Comparison of ENCODE assay signal across 8 cellular contexts in the genomic region with DNA sequence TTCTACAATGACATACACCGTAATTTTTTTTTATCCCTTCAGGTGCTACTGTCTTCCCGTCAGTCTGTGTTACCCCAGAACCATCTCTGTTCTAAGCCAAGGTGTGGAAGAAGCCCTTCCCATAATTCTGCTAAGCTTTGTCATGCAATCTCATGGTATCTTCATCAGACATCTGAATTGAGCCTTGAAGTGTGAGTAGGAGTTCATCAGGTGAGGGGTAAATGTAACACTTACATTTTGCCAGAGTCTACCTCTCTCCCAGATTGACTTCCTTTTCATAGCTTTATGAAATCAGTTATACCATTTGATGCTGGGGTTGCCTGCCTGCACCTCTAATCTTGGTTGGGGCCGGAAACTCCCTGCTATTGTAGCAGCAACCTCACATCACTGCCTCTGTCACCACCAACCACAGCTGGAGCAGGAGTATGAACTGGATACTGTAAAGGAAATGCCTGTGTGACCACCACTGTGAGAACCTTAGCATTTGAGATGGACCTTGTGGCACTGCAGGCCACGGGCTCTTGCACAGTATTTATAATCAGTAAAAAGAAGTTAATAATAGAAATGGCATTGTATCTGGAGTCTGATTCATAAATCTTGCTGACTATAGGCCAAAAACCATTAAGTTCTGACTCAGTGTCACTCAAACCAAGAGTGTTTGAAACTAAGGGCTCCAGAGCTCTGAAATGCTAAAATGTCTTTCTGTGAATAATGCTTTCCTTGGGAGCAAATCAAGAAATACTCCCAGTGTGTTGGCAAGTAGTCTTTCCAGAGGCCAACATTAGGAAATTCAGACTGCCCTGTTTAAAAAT. TPM values are rescaled to one million over a fixed set of nuclear protein-coding genes. Genes with fewer than 3 reads are reported as not detected.
A peak's percentile ranks its signal among the peaks of the same experiment; 100 is the strongest.
DNase-seq lines count a peak whose midpoint lies in the region; ATAC-seq, FAIRE-seq and TF ChIP-seq lines count a peak whose summit lies in the region.

No MANE protein-coding gene starts in this region.

- no peak overlapping the region for H3K27ac Mint-ChIP-seq in activated naive CD4-positive, alpha-beta T cell treated with anti-CD3 and anti-CD28 coated beads, Interleukin-2, amount 50 U/mL, for 72 hours

- no peak for FAIRE-seq in urothelium cell line (lab: Jason Lieb, UNC)

- H3K4me2 ChIP-seq in osteoblast (ENCODE audit: insufficient read depth, low read length) = peak overlapping the region; percentile 43

- H4K20me1 ChIP-seq in osteoblast (ENCODE audit: insufficient read depth, low read length) = no peaks in the 10 kb centered on the region

- H3K36me3 Mint-ChIP-seq in activated naive CD4-positive, alpha-beta T cell treated with anti-CD3 and anti-CD28 coated beads, Interleukin-2, amount 50 U/mL, for 72 hours = no peaks in the 10 kb centered on the region

- H3K27ac ChIP-seq in osteoblast (ENCODE audit: low read depth, low read length) = peak overlapping the region; percentile 84

- H2AFZ ChIP-seq in osteoblast (ENCODE audit: low read length) = no peak overlapping the region

- no peaks in the 10 kb centered on the region for H3K36me3 ChIP-seq in osteoblast (ENCODE audit: insufficient read depth, low read length)

- H3K27me3 ChIP-seq in osteoblast (ENCODE audit: insufficient read depth, low read length) = no peaks in the 10 kb centered on the region

- H3K79me2 ChIP-seq in osteoblast (ENCODE audit: insufficient read depth, low read length) = no peaks in the 10 kb centered on the region

- H3K9me3 Mint-ChIP-seq in activated naive CD4-positive, alpha-beta T cell treated with anti-CD3 and anti-CD28 coated beads, Interleukin-2, amount 50 U/mL, for 72 hours = no peaks in the 10 kb centered on the region

- no peak for TF ChIP-seq CTCF in osteoblast (IDR thresholded peaks at IDR 0.05; ENCODE audit: extremely low read depth, low read depth, low read length)

- peak; percentile 63 for ATAC-seq in HG03280 (IDR thresholded peaks at IDR 0.05; ENCODE audit: unreplicated experiment)
- ATAC-seq in activated naive CD4-positive, alpha-beta T cell treated with anti-CD3 and anti-CD28 coated beads, Interleukin-2, amount 50 U/mL, for 72 hours = peak; percentile 87 to 95

- DNase-seq in activated naive CD4-positive, alpha-beta T cell treated with Interleukin-2 at 50 U/mL for 16 hours = peak; percentile 8
- DNase-seq in activated naive CD4-positive, alpha-beta T cell treated with anti-CD3 and anti-CD28 coated beads, Interleukin-2, amount 50 U/mL, for 16 hours = no peak
- peak in 1 of 2 donors; percentile 42 for DNase-seq in activated naive CD4-positive, alpha-beta T cell treated with anti-CD3 and anti-CD28 coated beads, Interleukin-2, amount 50 U/mL, for 72 hours (ENCODE audit: low spot score in 2 of 2)
- DNase-seq in osteoblast (ENCODE audit: insufficient read length, low spot score, missing footprints) = no peak
- no peak for DNase-seq in urothelium cell line (ENCODE audit: low spot score)
- no peak for DNase-seq in NCI-H526 treated with DMSO at 0.1 percent for 48 hours (lab: John Stamatoyannopoulos, UW)
- DNase-seq in NCI-H526 (lab: John Stamatoyannopoulos, UW) = no peak

- H3K9me3 ChIP-seq in osteoblast (ENCODE audit: low read depth, low read length) = no peaks in the 10 kb centered on the region

- H3K4me1 ChIP-seq in osteoblast (ENCODE audit: insufficient read depth, low read length) = peaks cover 45% of the 10 kb centered on the region

- H3K4me3 ChIP-seq in osteoblast (ENCODE audit: insufficient read depth, low read length) = peak overlapping the region; percentile 4

RNA-seq across cellular contexts. Expression of gene STK38L, which starts 58.6 kb away (rescaled TPM):
- 10 to 100 TPM; 28.0 to 29.4 TPM for total RNA-seq in activated naive CD4-positive, alpha-beta T cell treated with anti-CD3 and anti-CD28 coated beads, Interleukin-2, amount 50 U/mL, for 72 hours
- 64.8 and 68.8 TPM in 2 replicates for total RNA-seq in osteoblast
